Comparison of ENCODE assay signal across 19 cellular contexts in genomic region chr2:28365158-28365557, GRCh38. TPM values are rescaled to one million over a fixed set of nuclear protein-coding genes. Genes with fewer than 3 reads are reported as not detected.
A peak's percentile ranks its signal among the peaks of the same experiment; 100 is the strongest.
DNase-seq lines count a peak whose midpoint lies in the region; ATAC-seq and TF ChIP-seq lines count a peak whose summit lies in the region.
"Had no signal": no experiment of that assay in that cellular context is flagged by ENCODE, and none has a peak within 500 bp of the region (broad histone marks: within the 10 kb centered on the region; RNA-seq: fewer than 3 reads in every experiment).

No MANE protein-coding gene starts in this region.

- 0 out of 2 replicates have a peak overlapping the region, but pooled peaks have one; percentile 17 for H3K27ac ChIP-seq in RWPE1
- peak overlapping the region; percentile 87 for H3K27ac ChIP-seq in hepatocyte
- peak overlapping the region; percentile 22 to 55 (median 48) for H3K27ac ChIP-seq in gastrocnemius medialis
- H3K27ac ChIP-seq: heart left ventricle, VCaP had no signal

- no peak overlapping the region for H2AFZ ChIP-seq in hepatocyte

- H3K36me3 Mint-ChIP-seq in T-helper 1 cell treated with Interleukin-12 subunit alpha and Interleukin-12 subunit beta and Interleukin-4 antibody, amounts not matched to agents 30 μg/mL and 1 μg/mL, for 36 hours (ENCODE audit: low read depth), result no peaks in the 10 kb centered on the region
- H3K36me3 Mint-ChIP-seq: stimulated activated naive B cell treated with anti-CD40 and anti-IgM and Interleukin-4, amounts not matched to agents 10 μg/mL and 1 μg/mL and 100 μg/mL, for 72 hours had no signal

- no peak for TF ChIP-seq POLR2A in gastrocnemius medialis (IDR thresholded peaks at IDR 0.05)

- in situ Hi-C loops in gastrocnemius medialis (cut with MboI; ENCODE audit: low sequenced_read_pairs in 4 of 4), result no loop called here

- H3K27ac Mint-ChIP-seq in T-helper 1 cell treated with Interleukin-12 subunit alpha and Interleukin-12 subunit beta and Interleukin-4 antibody, amounts not matched to agents 30 μg/mL and 1 μg/mL, for 36 hours, result peak overlapping the region; percentile 6
- H3K27ac Mint-ChIP-seq: stimulated activated naive B cell treated with anti-CD40 and anti-IgM and Interleukin-4, amounts not matched to agents 10 μg/mL and 1 μg/mL and 100 μg/mL, for 72 hours had no signal

- no peaks in the 10 kb centered on the region for H4K20me1 ChIP-seq in hepatocyte (ENCODE audit: insufficient read depth, poor library complexity, severe bottlenecking)

- POLR2A ChIA-PET in RWPE1 (lab: Yijun Ruan, JAX; ENCODE audit: low non-redundant PET), result no interaction called here

- no peaks in the 10 kb centered on the region for H3K9me3 ChIP-seq in hepatocyte (ENCODE audit: low read depth)
- no peaks in the 10 kb centered on the region for H3K9me3 ChIP-seq in gastrocnemius medialis
- H3K9me3 ChIP-seq: esophagus squamous epithelium, heart left ventricle, transverse colon had no signal

- no peaks in the 10 kb centered on the region for H3K9me2 ChIP-seq in hepatocyte (replicated peaks; ENCODE audit: insufficient read depth)

- H3K36me3 ChIP-seq in hepatocyte (replicated peaks; ENCODE audit: insufficient read depth, low read depth) (no peaks in the 10 kb centered on the region), gastrocnemius medialis (no peaks in the 10 kb centered on the region)
- H3K36me3 ChIP-seq: esophagus squamous epithelium, heart left ventricle, transverse colon had no signal

- ATAC-seq in gastrocnemius medialis (peak; percentile 23 to 63), HG02763 (IDR thresholded peaks at IDR 0.05; ENCODE audit: unreplicated experiment) (no peak), HG02938 (IDR thresholded peaks at IDR 0.05; ENCODE audit: unreplicated experiment) (no peak)
- ATAC-seq: stimulated activated naive B cell treated with anti-CD40 and anti-IgM and Interleukin-4, amounts not matched to agents 10 μg/mL and 1 μg/mL and 100 μg/mL, for 72 hours had no signal

- H3K27me3 ChIP-seq in hepatocyte, result no peaks in the 10 kb centered on the region
- H3K27me3 ChIP-seq in gastrocnemius medialis, result no peaks in the 10 kb centered on the region
- H3K27me3 ChIP-seq: esophagus squamous epithelium, heart left ventricle, transverse colon had no signal

- peaks cover 27% of the 10 kb centered on the region for H3K4me1 ChIP-seq in hepatocyte (ENCODE audit: insufficient read depth)
- peaks cover 9 to 11% of the 10 kb centered on the region in 2 donors for H3K4me1 ChIP-seq in gastrocnemius medialis

- CTCF ChIA-PET in RWPE1 (lab: Yijun Ruan, JAX), result no interaction called here

- DNase-seq in T-helper 1 cell, result no peak
- no peak for DNase-seq in RWPE1 (ENCODE audit: low spot score)
- DNase-seq in hepatocyte (ENCODE audit: low spot score), result no peak
- no peak for DNase-seq in gastrocnemius medialis
- no peak for DNase-seq in GM10266 (ENCODE audit: extremely low spot score)
- DNase-seq: 8988T; activated naive CD4-positive, alpha-beta T cell treated with Interleukin-2 at 50 U/mL for 16 hours; esophagus squamous epithelium; heart left ventricle; islet precursor cell; NCI-H526 treated with DMSO at 0.1 percent for 48 hours; OCI-M1; stimulated activated naive B cell treated with anti-CD40 and anti-IgM and Interleukin-4, amounts not matched to agents 10 μg/mL and 1 μg/mL and 100 μg/mL, for 72 hours; transverse colon had no signal

- H3K4me2 ChIP-seq in hepatocyte, result no peak overlapping the region

- no peak overlapping the region for H3K4me3 ChIP-seq in hepatocyte
- H3K4me3 ChIP-seq in gastrocnemius medialis, result no peak overlapping the region
- H3K4me3 ChIP-seq: esophagus squamous epithelium, heart left ventricle, skin epidermis, transverse colon had no signal

- H3K4me3 Mint-ChIP-seq in T-helper 1 cell treated with Interleukin-12 subunit alpha and Interleukin-12 subunit beta and Interleukin-4 antibody, amounts not matched to agents 30 μg/mL and 1 μg/mL, for 36 hours, result no peak overlapping the region
- H3K4me3 Mint-ChIP-seq: stimulated activated naive B cell treated with anti-CD40 and anti-IgM and Interleukin-4, amounts not matched to agents 10 μg/mL and 1 μg/mL and 100 μg/mL, for 72 hours had no signal

- intact Hi-C loops in gastrocnemius medialis (cut with DNase I; ENCODE audit: low total_unique reads), result no loop called here

- H3K79me2 ChIP-seq in hepatocyte, result no peaks in the 10 kb centered on the region

- peaks cover 25% of the 10 kb centered on the region for H3K27me3 Mint-ChIP-seq in T-helper 1 cell treated with Interleukin-12 subunit alpha and Interleukin-12 subunit beta and Interleukin-4 antibody, amounts not matched to agents 30 μg/mL and 1 μg/mL, for 36 hours (ENCODE audit: low read depth)

- WGBS in hepatocyte (ENCODE audit: low lambda C conversion rate, missing lambda C conversion rate), result 59% methylated on average over 8 of the region's 8 CpGs

- peaks cover 55% of the 10 kb centered on the region for H3K4me1 Mint-ChIP-seq in T-helper 1 cell treated with Interleukin-12 subunit alpha and Interleukin-12 subunit beta and Interleukin-4 antibody, amounts not matched to agents 30 μg/mL and 1 μg/mL, for 36 hours (ENCODE audit: low read depth)

- TF ChIP-seq CTCF in RWPE1 (conservative IDR thresholded peaks at IDR 0.05; ENCODE audit: low read depth) (no peak), hepatocyte (IDR thresholded peaks at IDR 0.05; ENCODE audit: poor library complexity) (no peak), gastrocnemius medialis (IDR thresholded peaks at IDR 0.05 in 4 of 5, conservative IDR thresholded peaks at IDR 0.05 in 1 of 5) (no peak), GM10266 (IDR thresholded peaks at IDR 0.05; ENCODE audit: control insufficient read depth, insufficient read depth, low read depth, missing control alignments) (no peak)

- no peaks in the 10 kb centered on the region for H3K9me3 Mint-ChIP-seq in T-helper 1 cell treated with Interleukin-12 subunit alpha and Interleukin-12 subunit beta and Interleukin-4 antibody, amounts not matched to agents 30 μg/mL and 1 μg/mL, for 36 hours
- H3K9me3 Mint-ChIP-seq: stimulated activated naive B cell treated with anti-CD40 and anti-IgM and Interleukin-4, amounts not matched to agents 10 μg/mL and 1 μg/mL and 100 μg/mL, for 72 hours had no signal

RNA-seq across cellular contexts. Expression of gene FOSL2, which starts 27.5 kb away (rescaled TPM):
- 148 and 164 TPM in 2 replicates for total RNA-seq in hepatocyte
- 84.0 and 91.1 TPM in 2 replicates for polyA plus RNA-seq in hepatocyte
- 100 to 1,000 TPM; 193 to 214 (median 210) TPM for total RNA-seq in gastrocnemius medialis

Comparison
In these comparisons a context has a peak if more than half of its experiments do, and no peak if none do; other contexts are left out.
1. H3K27ac ChIP-seq: peak in every context shown above with its lines; median percentile 87 in hepatocyte; 48 in gastrocnemius medialis; 17 in RWPE1.
2. ATAC-seq: peak in gastrocnemius medialis (2 of 2); none in HG02763 (single experiment) and HG02938 (single experiment).